Comparison of ENCODE assay signal across 17 cellular contexts in genomic region chr3:12991861-12992281, GRCh38.
A peak's percentile ranks its signal among the peaks of the same experiment; 100 is the strongest.
DNase-seq lines count a peak whose midpoint lies in the region; ATAC-seq, FAIRE-seq and TF ChIP-seq lines count a peak whose summit lies in the region.
"Had no signal": no experiment of that assay in that cellular context is flagged by ENCODE, and none has a peak within 500 bp of the region (broad histone marks: within the 10 kb centered on the region; RNA-seq: fewer than 3 reads in every experiment).

No MANE protein-coding gene starts in this region.

- intact Hi-C loops in IMR-90 (cut with micrococcal nuclease) (no loop called here), K562 (cut with micrococcal nuclease) (loop anchor here (10.0 kb wide), 3 partner anchors 197 to 507 kb away; partner anchors contain the start of genes CAND2 and TSEN2)

- TF ChIP-seq POLR2A in IMR-90 (IDR thresholded peaks at IDR 0.05; ENCODE audit: low read depth, low read length): no peak
- TF ChIP-seq POLR2A in K562 (conservative IDR thresholded peaks at IDR 0.05): no peak

- no peak overlapping the region for H3K4me3 Mint-ChIP-seq in stimulated activated effector memory CD8-positive, alpha-beta T cell treated with anti-CD3 and anti-CD28 coated beads, Interleukin-12 subunit alpha, Interleukin-12 subunit beta, amount 100 ng/mL, for 72 hours

- H4K91ac ChIP-seq in IMR-90 (ENCODE audit: insufficient read depth, low read depth, low read length): peak overlapping the region; percentile 68; the same call in 1 of the 2 replicates

- no peak overlapping the region for H2BK20ac ChIP-seq in IMR-90 (ENCODE audit: low read depth, low read length)

- H3K4me3 ChIP-seq in IMR-90 (ENCODE audit: insufficient read depth, low read depth, low read length) (no peak overlapping the region), K562 (no peak overlapping the region), mesendoderm (ENCODE audit: low read length) (no peak overlapping the region)
- H3K4me3 ChIP-seq: coronary artery, mucosa of descending colon, prostate gland, SJSA1 had no signal

- no peak for FAIRE-seq in K562 (lab: Jason Lieb, UNC)
- FAIRE-seq: TTC549 had no signal

- DNase-seq in IMR-90 (no peak), K562 (ENCODE audit: extremely low read depth in 1 of 4, low spot score in 3 of 4) (no peak), mesendoderm (no peak), substantia nigra (lab: John Stamatoyannopoulos, UW) (no peak), Ammon's horn (ENCODE audit: low spot score) (no peak)
- DNase-seq in stimulated activated effector memory CD8-positive, alpha-beta T cell treated with anti-CD3 and anti-CD28 coated beads, Interleukin-12 subunit alpha, Interleukin-12 subunit beta, amount 100 ng/mL, for 72 hours (ENCODE audit: low spot score in 2 of 2): no peak
- DNase-seq: activated CD4-positive, alpha-beta T cell treated with anti-CD3 and anti-CD28 coated beads, Interleukin-2, amount 50 U/mL, for 4 hours; activated T-cell treated with anti-CD3 and anti-CD28 coated beads, Interleukin-2, amount 50 U/mL, for 72 hours; Karpas-422; mucosa of descending colon; NCI-H1694 treated with DMSO at 0.1 percent for 48 hours had no signal

- H3K4me2 ChIP-seq in IMR-90 (ENCODE audit: low read depth, low read length): no peak overlapping the region
- no peak overlapping the region for H3K4me2 ChIP-seq in K562 (ENCODE audit: insufficient read depth, low read length)
- no peak overlapping the region for H3K4me2 ChIP-seq in mesendoderm (ENCODE audit: low read length)

- no peaks in the 10 kb centered on the region for H3K9me3 Mint-ChIP-seq in stimulated activated effector memory CD8-positive, alpha-beta T cell treated with anti-CD3 and anti-CD28 coated beads, Interleukin-12 subunit alpha, Interleukin-12 subunit beta, amount 100 ng/mL, for 72 hours
- H3K9me3 Mint-ChIP-seq: activated T-cell treated with anti-CD3 and anti-CD28 coated beads, Interleukin-2, amount 50 U/mL, for 72 hours had no signal

- H3K9me3 ChIP-seq in IMR-90 (ENCODE audit: control insufficient read depth, insufficient read depth, low read length) (no peaks in the 10 kb centered on the region), K562 (replicated peaks; ENCODE audit: control insufficient read depth, insufficient read depth, low read depth, low read length) (no peaks in the 10 kb centered on the region)
- H3K9me3 ChIP-seq: mucosa of descending colon, prostate gland, SJSA1 had no signal

- H3K18ac ChIP-seq in IMR-90 (ENCODE audit: low read depth, low read length) (no peak overlapping the region), mesendoderm (ENCODE audit: low read length) (no peak overlapping the region)

- H3K4ac ChIP-seq in IMR-90 (ENCODE audit: low read depth, low read length) (peak overlapping the region; percentile 34), mesendoderm (ENCODE audit: low read depth, low read length) (no peak overlapping the region)

- H2AK9ac ChIP-seq in IMR-90 (replicated peaks; ENCODE audit: low read depth, low read length, poor library complexity): no peak overlapping the region

- POLR2A ChIA-PET in IMR-90 (lab: Charles Lee; ENCODE audit: unreplicated experiment) (no interaction called here), K562 (lab: Yijun Ruan, JAX) (interaction anchor here (1.9 kb wide), 1 partner anchor 16 kb away, joined by 6 read pairs; no protein-coding TSS in a partner anchor)

- H3K36me3 Mint-ChIP-seq in stimulated activated effector memory CD8-positive, alpha-beta T cell treated with anti-CD3 and anti-CD28 coated beads, Interleukin-12 subunit alpha, Interleukin-12 subunit beta, amount 100 ng/mL, for 72 hours: peaks cover 32% of the 10 kb centered on the region

- no peak overlapping the region for H3K23ac ChIP-seq in IMR-90 (ENCODE audit: low read depth, low read length)
- H3K23ac ChIP-seq in mesendoderm (ENCODE audit: low read length): no peak overlapping the region

- H2BK120ac ChIP-seq in IMR-90 (ENCODE audit: low read depth, low read length) (peak overlapping the region; percentile 80), mesendoderm (ENCODE audit: low read depth, low read length) (no peak overlapping the region)

- 80% methylated on average over 4 of the region's 9 CpGs; no CpG with 5 or more reads in 1 of the 2 experiments for WGBS in IMR-90 (ENCODE audit: extremely low coverage in 2 of 2, insufficient read length in 1 of 2), 2 experiments
- WGBS in K562 (ENCODE audit: insufficient coverage, low coverage, missing lambda C conversion rate): 72% methylated on average over 9 of the region's 9 CpGs
- WGBS in mesendoderm (ENCODE audit: extremely low coverage, insufficient coverage, low lambda C conversion rate): no CpG with 5 or more reads among the region's 9 CpGs

- H3K56ac ChIP-seq in IMR-90 (ENCODE audit: extremely low read depth, insufficient read depth, low read length): no peak overlapping the region
- peak overlapping the region; percentile 60 for H3K56ac ChIP-seq in mesendoderm (ENCODE audit: low read length)

- dilution Hi-C loops in IMR-90 (cut with HindIII; ENCODE audit: low sequenced_read_pairs, unreplicated experiment): no loop called here

- no peak overlapping the region for H3K27ac ChIP-seq in IMR-90 (ENCODE audit: insufficient read depth, low read length)
- no peak overlapping the region for H3K27ac ChIP-seq in K562 (ENCODE audit: extremely low read depth, low read depth, low read length)
- H3K27ac ChIP-seq in mesendoderm (ENCODE audit: low read depth, low read length): no peak overlapping the region
- H3K27ac ChIP-seq in substantia nigra (ENCODE audit: low read depth, low read length, poor library complexity, severe bottlenecking): peak overlapping the region; percentile 38
- H3K27ac ChIP-seq: C4-2B, prostate gland, SJSA1 had no signal

- H4K8ac ChIP-seq in IMR-90 (ENCODE audit: low read depth in 2 of 2, low read length in 2 of 2): no peak overlapping the region
- H4K8ac ChIP-seq in mesendoderm (ENCODE audit: low read depth, low read length): no peak overlapping the region

- in situ Hi-C loops in IMR-90 (cut with MboI; ENCODE audit: low sequenced_read_pairs): no loop called here
- in situ Hi-C loops in K562 (cut with MboI): no loop called here

- no peak overlapping the region for H4K5ac ChIP-seq in IMR-90 (ENCODE audit: low read depth, low read length)
- no peak overlapping the region for H4K5ac ChIP-seq in mesendoderm (ENCODE audit: low read length)

- H2AK5ac ChIP-seq in IMR-90 (ENCODE audit: low read depth, low read length) (peak overlapping the region; percentile 54), mesendoderm (ENCODE audit: low read length) (no peak overlapping the region)

- H3K9ac ChIP-seq in IMR-90 (ENCODE audit: low read depth, low read length) (no peak overlapping the region), K562 (ENCODE audit: insufficient read depth in 1 of 2, low read depth in 2 of 2, low read length in 2 of 2) (peak overlapping the region in 1 of 2 experiments; percentile 97; a peak in 2 of 4 replicates), mesendoderm (ENCODE audit: low read length) (no peak overlapping the region)

- H2BK15ac ChIP-seq in IMR-90 (ENCODE audit: low read depth, low read length) (no peak overlapping the region), mesendoderm (replicated peaks; ENCODE audit: low read depth) (no peak overlapping the region)

- H4K20me1 ChIP-seq in IMR-90 (ENCODE audit: insufficient read depth, low read length): no peaks in the 10 kb centered on the region; the same call in 1 of the 2 replicates
- no peaks in the 10 kb centered on the region for H4K20me1 ChIP-seq in K562 (replicated peaks; ENCODE audit: control insufficient read depth, insufficient read depth, low read length)

- H2AFZ ChIP-seq in IMR-90 (replicated peaks; ENCODE audit: low read length, poor library complexity): no peak overlapping the region
- H2AFZ ChIP-seq in K562 (ENCODE audit: low read depth, low read length): no peak overlapping the region

- peaks cover 2 to 30% of the 10 kb centered on the region in 2 experiments; a peak in 2 of 4 replicates for H3K79me1 ChIP-seq in IMR-90 (ENCODE audit: low read depth in 1 of 2, low read length in 2 of 2)
- H3K79me1 ChIP-seq in mesendoderm (ENCODE audit: low read length): no peaks in the 10 kb centered on the region

- CTCF ChIA-PET in IMR-90 (lab: Yijun Ruan, JAX) (no interaction called here), K562 (lab: Yijun Ruan, JAX; ENCODE audit: low intra/inter-chr PET ratio) (no interaction called here)

- H3K79me2 ChIP-seq in K562 (ENCODE audit: control insufficient read depth, insufficient read depth, low read length): peaks cover 23% of the 10 kb centered on the region
- no peaks in the 10 kb centered on the region for H3K79me2 ChIP-seq in mesendoderm (ENCODE audit: control insufficient read depth, insufficient read depth, low read length)

- ATAC-seq in IMR-90 (ENCODE audit: low read depth): no peak
- ATAC-seq in K562: no peak
- no peak for ATAC-seq in HG03159 (IDR thresholded peaks at IDR 0.05; ENCODE audit: unreplicated experiment)
- ATAC-seq in stimulated activated effector memory CD8-positive, alpha-beta T cell treated with anti-CD3 and anti-CD28 coated beads, Interleukin-12 subunit alpha, Interleukin-12 subunit beta, amount 100 ng/mL, for 72 hours: no peak
- ATAC-seq: activated T-cell treated with anti-CD3 and anti-CD28 coated beads, Interleukin-2, amount 50 U/mL, for 72 hours; mucosa of descending colon had no signal

- H3K4me1 ChIP-seq in IMR-90 (ENCODE audit: control insufficient read depth, insufficient read depth, low read length) (peaks cover 36% of the 10 kb centered on the region), K562 (replicated peaks in 1 of 2; ENCODE audit: control insufficient read depth in 2 of 2, insufficient read depth in 2 of 2, low read length in 2 of 2) (peaks cover 22 to 50% of the 10 kb centered on the region in 2 experiments), mesendoderm (ENCODE audit: control insufficient read depth, low read depth, low read length) (no peaks in the 10 kb centered on the region)
- H3K4me1 ChIP-seq: prostate gland had no signal

- H3K14ac ChIP-seq in IMR-90 (replicated peaks; ENCODE audit: low read depth, low read length): peak overlapping the region; percentile 56; the same call in 1 of the 2 replicates

- TF ChIP-seq CTCF in IMR-90 (conservative IDR thresholded peaks at IDR 0.05; ENCODE audit: low read depth, low read length): no peak
- no peak for TF ChIP-seq CTCF in K562 (IDR thresholded peaks at IDR 0.05 in 2 of 3, conservative IDR thresholded peaks at IDR 0.05 in 1 of 3; ENCODE audit: insufficient read depth in 2 of 3, low read depth in 1 of 3, low read length in 3 of 3)

- H3K36me3 ChIP-seq in IMR-90 (ENCODE audit: control insufficient read depth, insufficient read depth, low read length) (no peaks in the 10 kb centered on the region), K562 (ENCODE audit: control insufficient read depth, insufficient read depth, low read length) (no peaks in the 10 kb centered on the region), mesendoderm (ENCODE audit: control insufficient read depth, insufficient read depth, low read length) (no peaks in the 10 kb centered on the region)
- H3K36me3 ChIP-seq: prostate gland, SJSA1 had no signal

- no peak overlapping the region for H3K27ac Mint-ChIP-seq in stimulated activated effector memory CD8-positive, alpha-beta T cell treated with anti-CD3 and anti-CD28 coated beads, Interleukin-12 subunit alpha, Interleukin-12 subunit beta, amount 100 ng/mL, for 72 hours
- H3K27ac Mint-ChIP-seq: activated T-cell treated with anti-CD3 and anti-CD28 coated beads, Interleukin-2, amount 50 U/mL, for 72 hours had no signal

- H3K27me3 ChIP-seq in IMR-90 (ENCODE audit: control insufficient read depth, insufficient read depth, low read length) (no peaks in the 10 kb centered on the region), K562 (ENCODE audit: control insufficient read depth in 2 of 2, insufficient read depth in 2 of 2, low read length in 2 of 2) (no peaks in the 10 kb centered on the region), mesendoderm (ENCODE audit: insufficient read depth, low read length, poor library complexity) (no peaks in the 10 kb centered on the region)

- H3K9me1 ChIP-seq in IMR-90 (ENCODE audit: insufficient read depth, low read length): peaks cover 18% of the 10 kb centered on the region; the same call in 1 of the 2 replicates
- peaks cover 4% of the 10 kb centered on the region for H3K9me1 ChIP-seq in K562 (ENCODE audit: control insufficient read depth, insufficient read depth, low read length)

- TF ChIP-seq RAD21 in IMR-90 (IDR thresholded peaks at IDR 0.05; ENCODE audit: low read length): no peak
- TF ChIP-seq RAD21 in K562 (CRISPR knock-in tag; conservative IDR thresholded peaks at IDR 0.05 in 1 of 2, IDR thresholded peaks at IDR 0.05 in 1 of 2): no peak

- BruUV-seq in IMR-90 (replicated peaks; lab: Mats Ljungman, UMichigan): no TSS peak
- BruUV-seq in K562 (replicated peaks; lab: Mats Ljungman, UMichigan): no TSS peak

- peaks cover 52% of the 10 kb centered on the region for H3K4me1 Mint-ChIP-seq in stimulated activated effector memory CD8-positive, alpha-beta T cell treated with anti-CD3 and anti-CD28 coated beads, Interleukin-12 subunit alpha, Interleukin-12 subunit beta, amount 100 ng/mL, for 72 hours

- H2BK5ac ChIP-seq in IMR-90 (ENCODE audit: low read depth, low read length, poor library complexity, severe bottlenecking) (peak overlapping the region; percentile 2), mesendoderm (ENCODE audit: low read length) (no peak overlapping the region)

- TF ChIP-seq EP300 in K562 (IDR thresholded peaks at IDR 0.05; ENCODE audit: low read length): no peak
